ENCODE assay signal across 23 cellular contexts in genomic region chr7:36564500-36564899, GRCh38.
A peak's percentile ranks its signal among the peaks of the same experiment; 100 is the strongest.
DNase-seq lines count a peak whose midpoint lies in the region; ATAC-seq and TF ChIP-seq lines count a peak whose summit lies in the region.
"Had no signal": no experiment of that assay in that cellular context is flagged by ENCODE, and none has a peak within 500 bp of the region (broad histone marks: within the 10 kb centered on the region; RNA-seq: fewer than 3 reads in every experiment).

No MANE protein-coding gene starts in this region.

- no peak; the same call in 1 of the 2 replicates for TF ChIP-seq RAD21 in SK-N-SH (IDR thresholded peaks at IDR 0.05; ENCODE audit: low read length)

- H3K27me3 Mint-ChIP-seq in GM23338 (ENCODE audit: insufficient read depth, low read depth, poor library complexity) (peaks cover 2% of the 10 kb centered on the region), immature natural killer cell (ENCODE audit: low read depth in 3 of 3) (peaks cover 7 to 11% (median 8%) of the 10 kb centered on the region in 3 donors)

- no peaks in the 10 kb centered on the region; the same call in 1 of the 2 replicates for H3K9me2 ChIP-seq in GM23338 (ENCODE audit: insufficient read depth)
- H3K9me2 ChIP-seq in SK-N-SH: no peaks in the 10 kb centered on the region

- H3K4me1 Mint-ChIP-seq in GM23338 (peaks cover 28% of the 10 kb centered on the region), immature natural killer cell (peaks cover 13 to 49% of the 10 kb centered on the region in 2 donors)

- H3K4me2 ChIP-seq in GM23338 (no peak overlapping the region), SK-N-SH (no peak overlapping the region; the same call in 1 of the 2 replicates), parathyroid adenoma (ENCODE audit: low read length) (no peak overlapping the region)
- H3K4me2 ChIP-seq: KMS-11 had no signal

- peaks cover 19% of the 10 kb centered on the region for H3K9me3 Mint-ChIP-seq in GM23338
- no peaks in the 10 kb centered on the region for H3K9me3 Mint-ChIP-seq in immature natural killer cell

- CTCF ChIA-PET in SK-N-SH (lab: Yijun Ruan, JAX): interaction anchor here (1.1 kb wide), 1 partner anchor 14 kb away, joined by 5 read pairs; no protein-coding TSS in a partner anchor

- H3K36me3 ChIP-seq in GM23338 (ENCODE audit: insufficient read depth) (no peaks in the 10 kb centered on the region), SK-N-SH (replicated peaks in 1 of 2; ENCODE audit: control insufficient read depth in 1 of 2, insufficient read depth in 2 of 2, low read length in 1 of 2) (no peaks in the 10 kb centered on the region), parathyroid adenoma (ENCODE audit: control insufficient read depth, insufficient read depth, low read length) (no peaks in the 10 kb centered on the region), Peyer's patch (no peaks in the 10 kb centered on the region)
- H3K36me3 ChIP-seq: HAP-1, MG63, prostate gland, tibial nerve had no signal

- H3K27ac ChIP-seq in GM23338 (ENCODE audit: low read depth) (no peak overlapping the region), SK-N-SH (ENCODE audit: low read depth in 2 of 2, low read length in 1 of 2) (no peak overlapping the region), parathyroid adenoma (no peak overlapping the region), Peyer's patch (no peak overlapping the region)
- H3K27ac ChIP-seq: HL-60, KMS-11, prostate gland had no signal

- H3K79me2 ChIP-seq in GM23338 (replicated peaks; ENCODE audit: insufficient read depth) (no peaks in the 10 kb centered on the region), SK-N-SH (ENCODE audit: insufficient read depth) (no peaks in the 10 kb centered on the region), parathyroid adenoma (no peaks in the 10 kb centered on the region)

- H4K20me1 ChIP-seq in GM23338 (replicated peaks; ENCODE audit: insufficient read depth): no peaks in the 10 kb centered on the region
- H4K20me1 ChIP-seq in SK-N-SH (ENCODE audit: insufficient read depth): no peaks in the 10 kb centered on the region

- TF ChIP-seq CTCF in GM23338 (conservative IDR thresholded peaks at IDR 0.05; ENCODE audit: low read depth in 2 of 2) (no peak), SK-N-SH (IDR thresholded peaks at IDR 0.05) (no peak), parathyroid adenoma (IDR thresholded peaks at IDR 0.05) (no peak), Peyer's patch (IDR thresholded peaks at IDR 0.05) (no peak)

- no peaks in the 10 kb centered on the region for H3K9me3 ChIP-seq in SK-N-SH
- no peaks in the 10 kb centered on the region for H3K9me3 ChIP-seq in parathyroid adenoma (ENCODE audit: control insufficient read depth, low read length)
- no peaks in the 10 kb centered on the region for H3K9me3 ChIP-seq in Peyer's patch
- H3K9me3 ChIP-seq: HAP-1, prostate gland, tibial nerve had no signal

- TF ChIP-seq POLR2A in Peyer's patch (IDR thresholded peaks at IDR 0.05): no peak

- H3K9ac ChIP-seq in SK-N-SH (no peak overlapping the region), parathyroid adenoma (no peak overlapping the region)
- H3K9ac ChIP-seq: KMS-11 had no signal

- H3F3A ChIP-seq in GM23338 (replicated peaks; ENCODE audit: low read depth) (no peaks in the 10 kb centered on the region), SK-N-SH (replicated peaks; ENCODE audit: insufficient read depth) (no peaks in the 10 kb centered on the region)

- ATAC-seq in GM23338 (no peak), HG03565 (IDR thresholded peaks at IDR 0.05; ENCODE audit: unreplicated experiment) (no peak)
- ATAC-seq: activated CD4-positive, CD25-positive, alpha-beta regulatory T cell treated with anti-CD3 and anti-CD28 coated beads, Interleukin-2, amount 50 U/mL, for 24 hours; left colon; sciatic nerve had no signal

- H3K4me3 ChIP-seq in GM23338 (no peak overlapping the region), SK-N-SH (ENCODE audit: low read depth in 2 of 2, low read length in 1 of 2) (no peak overlapping the region), parathyroid adenoma (ENCODE audit: low read depth, low read length) (no peak overlapping the region), Peyer's patch (no peak overlapping the region)
- H3K4me3 ChIP-seq: HAP-1, MG63, prostate gland, tibial nerve had no signal

- H3K36me3 Mint-ChIP-seq in GM23338 (ENCODE audit: low read depth) (peaks cover 7% of the 10 kb centered on the region), immature natural killer cell (peaks cover 27 to 50% (median 44%) of the 10 kb centered on the region in 3 donors)

- H2AFZ ChIP-seq in GM23338 (peak overlapping the region; percentile 23; the same call in 1 of the 2 replicates), SK-N-SH (ENCODE audit: low read depth) (no peak overlapping the region), parathyroid adenoma (peak overlapping the region; percentile 36)

- H3K4me1 ChIP-seq in GM23338 (ENCODE audit: insufficient read depth) (peaks cover 21% of the 10 kb centered on the region), SK-N-SH (ENCODE audit: control insufficient read depth in 1 of 2, insufficient read depth in 2 of 2, low read depth in 1 of 2, low read length in 1 of 2) (peaks cover 0 to 8% of the 10 kb centered on the region in 2 experiments; a peak in 1 of 4 replicates), parathyroid adenoma (peaks cover 8% of the 10 kb centered on the region), Peyer's patch (no peaks in the 10 kb centered on the region)
- H3K4me1 ChIP-seq: HAP-1, prostate gland had no signal

- no peak overlapping the region for H3K27ac Mint-ChIP-seq in GM23338
- H3K27ac Mint-ChIP-seq in immature natural killer cell: peak overlapping the region; percentile 29 to 90 (median 76)

- no peaks in the 10 kb centered on the region for H3K27me3 ChIP-seq in GM23338 (ENCODE audit: insufficient read depth)
- H3K27me3 ChIP-seq in SK-N-SH (ENCODE audit: insufficient read depth): peaks cover 5% of the 10 kb centered on the region; the same call in 1 of the 2 replicates
- H3K27me3 ChIP-seq in parathyroid adenoma (ENCODE audit: control insufficient read depth, insufficient read depth, low read length): no peaks in the 10 kb centered on the region
- no peaks in the 10 kb centered on the region for H3K27me3 ChIP-seq in Peyer's patch
- H3K27me3 ChIP-seq: MG63, tibial nerve had no signal

- WGBS in SK-N-SH (ENCODE audit: low lambda C conversion rate): 39% methylated on average over 2 of the region's 2 CpGs

- H3K4me3 Mint-ChIP-seq in GM23338 (no peak overlapping the region), immature natural killer cell (no peak overlapping the region)
- H3K4me3 Mint-ChIP-seq: neural crest cell had no signal

- TF ChIP-seq EP300 in SK-N-SH (IDR thresholded peaks at IDR 0.05; ENCODE audit: borderline replicate concordance in 1 of 2, low read depth in 1 of 2, low read length in 1 of 2): peak in 1 of 2 experiments; percentile 65; a peak in 2 of 4 replicates

- DNase-seq in GM23338 (ENCODE audit: low spot score) (no peak), SK-N-SH (peak; percentile 55), immature natural killer cell (no peak), Peyer's patch (no peak)
- DNase-seq in activated CD8-positive, alpha-beta memory T cell treated with anti-CD3 and anti-CD28 coated beads, Interleukin-2, amount 50 U/mL, for 48 hours: no peak
- DNase-seq: activated CD4-positive, alpha-beta T cell treated with anti-CD3 and anti-CD28 coated beads, Interleukin-2, amount 50 U/mL, for 48 hours; activated naive CD4-positive, alpha-beta T cell treated with Interleukin-2 at 50 U/mL for 16 hours; hypothalamus; left colon; NCI-H2029; NCI-H82; stimulated activated CD4-positive, alpha-beta T cell treated with anti-CD3 and anti-CD28 coated beads, Interleukin-4, amount 100 ng/mL, for 1 hour had no signal

- POLR2A ChIA-PET in SK-N-SH (lab: Yijun Ruan, JAX): no interaction called here

TF ChIP-seq in GM23338, 12 proteins besides CTCF, POLR2A, EP300 and RAD21 (continues in another document):
- TF ChIP-seq, protein P1, sequence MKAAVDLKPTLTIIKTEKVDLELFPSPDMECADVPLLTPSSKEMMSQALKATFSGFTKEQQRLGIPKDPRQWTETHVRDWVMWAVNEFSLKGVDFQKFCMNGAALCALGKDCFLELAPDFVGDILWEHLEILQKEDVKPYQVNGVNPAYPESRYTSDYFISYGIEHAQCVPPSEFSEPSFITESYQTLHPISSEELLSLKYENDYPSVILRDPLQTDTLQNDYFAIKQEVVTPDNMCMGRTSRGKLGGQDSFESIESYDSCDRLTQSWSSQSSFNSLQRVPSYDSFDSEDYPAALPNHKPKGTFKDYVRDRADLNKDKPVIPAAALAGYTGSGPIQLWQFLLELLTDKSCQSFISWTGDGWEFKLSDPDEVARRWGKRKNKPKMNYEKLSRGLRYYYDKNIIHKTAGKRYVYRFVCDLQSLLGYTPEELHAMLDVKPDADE (IDR thresholded peaks at IDR 0.05): no peak

TF ChIP-seq in SK-N-SH, 30 proteins besides CTCF, POLR2A, EP300 and RAD21:
- peak; percentile 54; the same call in 1 of the 2 replicates for TF ChIP-seq RCOR1 (IDR thresholded peaks at IDR 0.05; ENCODE audit: low read length)
- peak; percentile 69 for TF ChIP-seq MXI1 (IDR thresholded peaks at IDR 0.05; ENCODE audit: low read depth, low read length)
- TF ChIP-seq, protein P2, sequence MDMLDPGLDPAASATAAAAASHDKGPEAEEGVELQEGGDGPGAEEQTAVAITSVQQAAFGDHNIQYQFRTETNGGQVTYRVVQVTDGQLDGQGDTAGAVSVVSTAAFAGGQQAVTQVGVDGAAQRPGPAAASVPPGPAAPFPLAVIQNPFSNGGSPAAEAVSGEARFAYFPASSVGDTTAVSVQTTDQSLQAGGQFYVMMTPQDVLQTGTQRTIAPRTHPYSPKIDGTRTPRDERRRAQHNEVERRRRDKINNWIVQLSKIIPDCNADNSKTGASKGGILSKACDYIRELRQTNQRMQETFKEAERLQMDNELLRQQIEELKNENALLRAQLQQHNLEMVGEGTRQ (IDR thresholded peaks at IDR 0.05; ENCODE audit: borderline replicate concordance, low read depth, low read length): no peak
- TF ChIP-seq CHD2 (IDR thresholded peaks at IDR 0.05; ENCODE audit: low read length, partially characterized antibody): peak; percentile 40
- peak; percentile 66 for TF ChIP-seq GATA2 (CRISPR knock-in tag; IDR thresholded peaks at IDR 0.05)
- no peak for TF ChIP-seq GABPA (IDR thresholded peaks at IDR 0.05; ENCODE audit: low read depth)
- TF ChIP-seq SMC3 (IDR thresholded peaks at IDR 0.05; ENCODE audit: low read depth, low read length): no peak
- no peak for TF ChIP-seq POLR2AphosphoS5 (IDR thresholded peaks at IDR 0.05; ENCODE audit: low read depth, low read length)
TF ChIP-seq in SK-N-SH: peak in this region for 4.
